Comparison of ENCODE assay signal across 18 cellular contexts in genomic region chr13:21149568-21149967, GRCh38. TPM values are rescaled to one million over a fixed set of nuclear protein-coding genes. Genes with fewer than 3 reads are reported as not detected.
DNase-seq lines count a peak whose midpoint lies in the region; ATAC-seq, FAIRE-seq and TF ChIP-seq lines count a peak whose summit lies in the region.
"Had no signal": no experiment of that assay in that cellular context is flagged by ENCODE, and none has a peak within 500 bp of the region (broad histone marks: within the 10 kb centered on the region; RNA-seq: fewer than 3 reads in every experiment).

No MANE protein-coding gene starts in this region.

- DNase-seq in HepG2 (ENCODE audit: low spot score) = no peak
- DNase-seq in right lobe of liver = no peak
- no peak for DNase-seq in chondrocyte (ENCODE audit: low spot score)
- no peak for DNase-seq in stimulated activated naive CD8-positive, alpha-beta T cell treated with anti-CD3 and anti-CD28 coated beads, Interleukin-15, amount 100 ng/mL, for 72 hours
- no peak for DNase-seq in GM19240 (ENCODE audit: insufficient read length, low spot score)
- no peak for DNase-seq in H9
- DNase-seq: DMS79; foreskin keratinocyte; MM.1S; naive thymus-derived CD8-positive, alpha-beta T cell; NCI-H226; RPMI8226; sigmoid colon had no signal

- no peak for TF ChIP-seq EP300 in HepG2 (IDR thresholded peaks at IDR 0.05; ENCODE audit: low read depth in 2 of 2, low read length in 2 of 2)
- no peak for TF ChIP-seq EP300 in HepG2 (CRISPR knock-in tag; IDR thresholded peaks at IDR 0.05; ENCODE audit: borderline replicate concordance)

- H4K5ac ChIP-seq in H9 (ENCODE audit: insufficient read length, low read depth, low read length) = no peak overlapping the region

- TF ChIP-seq POLR2A in HepG2 (IDR thresholded peaks at IDR 0.05; ENCODE audit: insufficient read depth in 1 of 2, low read depth in 2 of 2, low read length in 2 of 2) = no peak
- TF ChIP-seq POLR2A in right lobe of liver (IDR thresholded peaks at IDR 0.05) = no peak

- H3K23ac ChIP-seq in H9 (ENCODE audit: insufficient read length, low read depth, low read length) = no peak overlapping the region

- no peak overlapping the region for H2BK5ac ChIP-seq in H9 (ENCODE audit: insufficient read length, low read length)

- H3K4me2 ChIP-seq in HepG2 (ENCODE audit: low read depth, low read length) (no peak overlapping the region), Loucy (ENCODE audit: low read depth, low read length, poor library complexity, severe bottlenecking) (peak overlapping the region; percentile 11), H9 (ENCODE audit: insufficient read depth, insufficient read length, low read length) (no peak overlapping the region)

- H3K4me1 ChIP-seq in HepG2 (ENCODE audit: insufficient read depth, low read length) (peaks cover 19% of the 10 kb centered on the region), right lobe of liver (no peaks in the 10 kb centered on the region), Loucy (ENCODE audit: insufficient read depth, low read length, poor library complexity, severe bottlenecking) (peaks cover 10% of the 10 kb centered on the region), H9 (ENCODE audit: insufficient read depth, low read length) (peaks cover 3% of the 10 kb centered on the region; the same call in 1 of the 2 replicates)
- H3K4me1 ChIP-seq: ascending aorta, foreskin keratinocyte had no signal

- H3K79me2 ChIP-seq in HepG2 (ENCODE audit: insufficient read depth, low read length) = peaks cover 7% of the 10 kb centered on the region
- H3K79me2 ChIP-seq in Loucy (ENCODE audit: insufficient read depth, low read length) = peaks cover 24% of the 10 kb centered on the region
- no peaks in the 10 kb centered on the region; the same call in 1 of the 2 replicates for H3K79me2 ChIP-seq in H9 (ENCODE audit: insufficient read depth, low read length)

- no peak overlapping the region for H2BK12ac ChIP-seq in H9 (ENCODE audit: insufficient read length, low read depth, low read length)

- no peak overlapping the region for H4K8ac ChIP-seq in H9 (replicated peaks; ENCODE audit: insufficient read length, low read depth, low read length)

- TF ChIP-seq RAD21 in HepG2 (CRISPR knock-in tag; IDR thresholded peaks at IDR 0.05) = no peak

- H3K9ac ChIP-seq in HepG2 (ENCODE audit: insufficient read depth, low read depth, low read length) (no peak overlapping the region), Loucy (ENCODE audit: low read depth, low read length, poor library complexity, severe bottlenecking) (no peak overlapping the region), H9 (ENCODE audit: extremely low read depth, insufficient read length, low read length) (no peak overlapping the region)

- H3K9me3 ChIP-seq in HepG2 (ENCODE audit: low read length) (no peaks in the 10 kb centered on the region), right lobe of liver (no peaks in the 10 kb centered on the region), Loucy (ENCODE audit: insufficient read depth, low read depth, low read length) (no peaks in the 10 kb centered on the region), H9 (ENCODE audit: control insufficient read depth, low read depth, low read length) (no peaks in the 10 kb centered on the region)
- H3K9me3 ChIP-seq: ascending aorta, sigmoid colon had no signal

- H3K36me3 Mint-ChIP-seq in chondrocyte (ENCODE audit: low read depth) (peaks cover 8% of the 10 kb centered on the region), H9 (ENCODE audit: insufficient read depth in 1 of 3, low read depth in 3 of 3) (peaks cover 8 to 46% (median 28%) of the 10 kb centered on the region in 3 experiments; a peak in 6 of 7 replicates)

- peak overlapping the region; percentile 67 for H3K27ac Mint-ChIP-seq in chondrocyte (ENCODE audit: unreplicated experiment)
- no peak overlapping the region for H3K27ac Mint-ChIP-seq in stimulated activated naive CD8-positive, alpha-beta T cell treated with anti-CD3 and anti-CD28 coated beads, Interleukin-15, amount 100 ng/mL, for 72 hours
- H3K27ac Mint-ChIP-seq in H9 = no peak overlapping the region
- H3K27ac Mint-ChIP-seq: B cell had no signal

- WGBS in HepG2 (ENCODE audit: low lambda C conversion rate) = 91% methylated on average over 1 of the region's 1 CpG
- WGBS in right lobe of liver (ENCODE audit: insufficient coverage, low coverage, low lambda C conversion rate, missing lambda C conversion rate) = 56% methylated on average over 1 of the region's 1 CpG
- WGBS in H9 (ENCODE audit: extremely low coverage, insufficient read length, low lambda C conversion rate) = no CpG with 5 or more reads among the region's 1 CpG

- H3K4me3 Mint-ChIP-seq in chondrocyte (ENCODE audit: unreplicated experiment) = no peak overlapping the region
- H3K4me3 Mint-ChIP-seq in stimulated activated naive CD8-positive, alpha-beta T cell treated with anti-CD3 and anti-CD28 coated beads, Interleukin-15, amount 100 ng/mL, for 72 hours = no peak overlapping the region
- no peak overlapping the region for H3K4me3 Mint-ChIP-seq in H9
- H3K4me3 Mint-ChIP-seq: B cell; naive thymus-derived CD8-positive, alpha-beta T cell had no signal

- in situ Hi-C loops in HepG2 (cut with HindIII; ENCODE audit: extremely low pct_ligation_motif_present, low pct_unique_long_range_greater_than_20kb) = no loop called here

- H4K91ac ChIP-seq in H9 (ENCODE audit: insufficient read length, low read depth, low read length) = no peak overlapping the region

- peaks cover 3 to 22% of the 10 kb centered on the region in 2 experiments; a peak in 3 of 5 replicates for H3K36me3 ChIP-seq in HepG2 (replicated peaks in 1 of 2; ENCODE audit: control insufficient read depth in 1 of 2, insufficient read depth in 2 of 2, low read length in 2 of 2)
- H3K36me3 ChIP-seq in right lobe of liver = peaks cover 0 to 30% (median 8%) of the 10 kb centered on the region in 4 donors
- H3K36me3 ChIP-seq in Loucy (ENCODE audit: insufficient read depth, low read length) = peaks cover 28% of the 10 kb centered on the region

- H2AFZ ChIP-seq in HepG2 (ENCODE audit: low read length) = no peak overlapping the region
- H2AFZ ChIP-seq in Loucy (ENCODE audit: low read length) = no peak overlapping the region
- no peak overlapping the region for H2AFZ ChIP-seq in H9 (ENCODE audit: low read length)

- no peaks in the 10 kb centered on the region for H3K27me3 ChIP-seq in HepG2 (ENCODE audit: control insufficient read depth in 1 of 2, insufficient read depth in 2 of 2, low read length in 2 of 2)
- no peaks in the 10 kb centered on the region for H3K27me3 ChIP-seq in right lobe of liver
- no peaks in the 10 kb centered on the region for H3K27me3 ChIP-seq in Loucy (ENCODE audit: insufficient read depth, low read length, poor library complexity, severe bottlenecking)
- no peaks in the 10 kb centered on the region for H3K27me3 ChIP-seq in H9 (ENCODE audit: insufficient read depth, low read length)
- H3K27me3 ChIP-seq: ascending aorta, foreskin keratinocyte, sigmoid colon had no signal

- H2BK15ac ChIP-seq in H9 (ENCODE audit: low read depth, low read length) = no peak overlapping the region

- intact Hi-C loops in HepG2 (cut with micrococcal nuclease; ENCODE audit: unreplicated experiment) (no loop called here), right lobe of liver (cut with DNase I) (no loop called here)

- H3K14ac ChIP-seq in H9 (ENCODE audit: insufficient read depth, low read length) = no peak overlapping the region

- H3K9me2 ChIP-seq in Loucy (replicated peaks; ENCODE audit: low read depth, low read length) = no peaks in the 10 kb centered on the region

- no peak overlapping the region for H3T11ph ChIP-seq in H9 (ENCODE audit: low read length)

- POLR2A ChIA-PET in HepG2 (lab: Yijun Ruan, JAX) = no interaction called here

- H3K9me3 Mint-ChIP-seq in chondrocyte (ENCODE audit: low read depth) = no peaks in the 10 kb centered on the region
- H3K9me3 Mint-ChIP-seq in stimulated activated naive CD8-positive, alpha-beta T cell treated with anti-CD3 and anti-CD28 coated beads, Interleukin-15, amount 100 ng/mL, for 72 hours = no peaks in the 10 kb centered on the region
- H3K9me3 Mint-ChIP-seq in H9 = no peaks in the 10 kb centered on the region
- H3K9me3 Mint-ChIP-seq: naive thymus-derived CD8-positive, alpha-beta T cell had no signal

- no TSS peak for BruUV-seq in HepG2 (replicated peaks; lab: Mats Ljungman, UMichigan)

- no peak for TF ChIP-seq CTCF in HepG2 (CRISPR knock-in tag; IDR thresholded peaks at IDR 0.05)
- no peak for TF ChIP-seq CTCF in right lobe of liver (IDR thresholded peaks at IDR 0.05)
- TF ChIP-seq CTCF in Loucy (conservative IDR thresholded peaks at IDR 0.05; ENCODE audit: low read length) = no peak
- TF ChIP-seq CTCF in chondrocyte (IDR thresholded peaks at IDR 0.05) = no peak
- TF ChIP-seq CTCF in H9 (conservative IDR thresholded peaks at IDR 0.05) = no peak

- H3K4me1 Mint-ChIP-seq in chondrocyte (ENCODE audit: low read depth) (peaks cover 20% of the 10 kb centered on the region), H9 (peaks cover 23 to 32% of the 10 kb centered on the region in 2 experiments)
- H3K4me1 Mint-ChIP-seq in stimulated activated naive CD8-positive, alpha-beta T cell treated with anti-CD3 and anti-CD28 coated beads, Interleukin-15, amount 100 ng/mL, for 72 hours = peaks cover 18% of the 10 kb centered on the region

- no peak overlapping the region for H2BK20ac ChIP-seq in H9 (ENCODE audit: low read depth, low read length, poor library complexity, severe bottlenecking)

- H2AK5ac ChIP-seq in H9 (ENCODE audit: insufficient read length, low read length) = no peak overlapping the region

- no peak overlapping the region for H2BK120ac ChIP-seq in H9 (ENCODE audit: low read depth, low read length, poor library complexity, severe bottlenecking)

- H3K23me2 ChIP-seq in H9 (ENCODE audit: insufficient read length, low read depth, low read length, poor library complexity, severe bottlenecking) = no peaks in the 10 kb centered on the region

- FAIRE-seq in HepG2 (lab: Jason Lieb, UNC) = no peak
- FAIRE-seq: keratinocyte had no signal

- no peak overlapping the region for H3K4ac ChIP-seq in H9 (ENCODE audit: low read depth, low read length)

- H3K4me3 ChIP-seq in HepG2 (replicated peaks in 1 of 3; ENCODE audit: insufficient read depth in 1 of 3, low read depth in 2 of 3, low read length in 3 of 3) = no peak overlapping the region
- H3K4me3 ChIP-seq in right lobe of liver = no peak overlapping the region
- H3K4me3 ChIP-seq in Loucy (ENCODE audit: low read length, poor library complexity, severe bottlenecking) = no peak overlapping the region
- H3K4me3 ChIP-seq: ascending aorta, sigmoid colon had no signal

- H4K20me1 ChIP-seq in HepG2 (ENCODE audit: insufficient read depth, low read length) (peaks cover 4% of the 10 kb centered on the region), Loucy (ENCODE audit: insufficient read depth, low read length, poor library complexity, severe bottlenecking) (peaks cover 22% of the 10 kb centered on the region), H9 (ENCODE audit: control insufficient read depth, insufficient read depth, insufficient read length) (no peaks in the 10 kb centered on the region)

- no peak overlapping the region for H3K56ac ChIP-seq in H9 (ENCODE audit: insufficient read length, low read depth, low read length)

- CTCF ChIA-PET in HepG2 (lab: Yijun Ruan, JAX; ENCODE audit: low intra/inter-chr PET ratio, low total read pairs) = no interaction called here

- peak; percentile 33; the same call in 2 of the 3 replicates for ATAC-seq in HepG2
- no peak for ATAC-seq in right lobe of liver
- ATAC-seq in stimulated activated naive CD8-positive, alpha-beta T cell treated with anti-CD3 and anti-CD28 coated beads, Interleukin-15, amount 100 ng/mL, for 72 hours = peak; percentile 64
- no peak for ATAC-seq in HG02571 (IDR thresholded peaks at IDR 0.05; ENCODE audit: unreplicated experiment)
- ATAC-seq: foreskin keratinocyte had no signal

- no peak overlapping the region for H3K18ac ChIP-seq in H9 (ENCODE audit: insufficient read length, low read depth, low read length)

- H3F3A ChIP-seq in Loucy (ENCODE audit: low read depth) = no peaks in the 10 kb centered on the region

- H3K27ac ChIP-seq in HepG2 (ENCODE audit: extremely low read length, insufficient read depth, low read length) (no peak overlapping the region), right lobe of liver (no peak overlapping the region), H9 (ENCODE audit: insufficient read length, low read depth, low read length) (no peak overlapping the region)
- H3K27ac ChIP-seq: ascending aorta, foreskin keratinocyte, sigmoid colon had no signal

- H3K79me1 ChIP-seq in H9 (ENCODE audit: insufficient read depth, low read depth, low read length, poor library complexity, severe bottlenecking) = no peaks in the 10 kb centered on the region

- no peaks in the 10 kb centered on the region for H3K27me3 Mint-ChIP-seq in chondrocyte (ENCODE audit: low read depth)
- H3K27me3 Mint-ChIP-seq in stimulated activated naive CD8-positive, alpha-beta T cell treated with anti-CD3 and anti-CD28 coated beads, Interleukin-15, amount 100 ng/mL, for 72 hours = no peaks in the 10 kb centered on the region
- H3K27me3 Mint-ChIP-seq in H9 (ENCODE audit: low read depth) = no peaks in the 10 kb centered on the region
- H3K27me3 Mint-ChIP-seq: B cell; naive thymus-derived CD8-positive, alpha-beta T cell had no signal

RNA-seq across cellular contexts. Expression of gene SAP18, which starts 9.6 kb away (rescaled TPM):
- total RNA-seq in HepG2 (2016; rRNA removed; fragmentation: Illumina TruSeq; extraction: Trizol) (173 and 251 TPM in 2 replicates), right lobe of liver (100 to 1,000 TPM in 3 of 6 experiments, 10 to 100 TPM in 3; 33.1 to 119 (median 95.6) TPM), chondrocyte (172 to 216 TPM (median 176 TPM) in 3 replicates), H9 (2021) (393 and 435 TPM in 2 replicates)
- total RNA-seq in HepG2 (2016; cell fraction: cytosol; rRNA removed; fragmentation: Illumina TruSeq; extraction: Trizol; ENCODE audit: low read depth) = 49.2 and 61.1 TPM in 2 replicates
- 172 and 283 TPM in 2 replicates for total RNA-seq in HepG2 (2016; cell fraction: insoluble cytoplasmic fraction; rRNA removed; fragmentation: Illumina TruSeq; extraction: Trizol)
- total RNA-seq in HepG2 (2016; cell fraction: membrane; rRNA removed; fragmentation: Illumina TruSeq; extraction: Trizol) = 49.8 and 50.3 TPM in 2 replicates
- total RNA-seq in HepG2 (2016; cell fraction: nucleus; rRNA removed; fragmentation: Illumina TruSeq; extraction: Trizol) = 53.8 and 59.6 TPM in 2 replicates
- 51.8 and 70.6 TPM in 2 replicates for polyA plus RNA-seq in HepG2 (2011; rRNA removed)
- polyA plus RNA-seq in HepG2 (2011; cell fraction: cytosol; rRNA removed) = 19.5 and 28.1 TPM in 2 replicates
- 8.5 and 14.1 TPM in 2 replicates for polyA plus RNA-seq in HepG2 (2011; cell fraction: nucleus; rRNA removed)
- polyA plus RNA-seq in HepG2 (2012) = 141 and 173 TPM in 2 replicates
- 63.3 and 66.1 TPM in 2 replicates for polyA plus RNA-seq in HepG2 (2016; cell fraction: cytosol; fragmentation: Illumina TruSeq; extraction: Trizol; ENCODE audit: low read depth)
- polyA plus RNA-seq in HepG2 (2016; cell fraction: insoluble cytoplasmic fraction; fragmentation: Illumina TruSeq; extraction: Trizol; ENCODE audit: low read depth) = 371 and 383 TPM in 2 replicates
- 53.3 and 57.7 TPM in 2 replicates for polyA plus RNA-seq in HepG2 (2016; cell fraction: membrane; fragmentation: Illumina TruSeq; extraction: Trizol; ENCODE audit: low read depth)
- 143 and 153 TPM in 2 replicates for polyA plus RNA-seq in HepG2 (2016; cell fraction: nucleus; fragmentation: Illumina TruSeq; extraction: Trizol; ENCODE audit: insufficient read depth, low read depth)
- polyA minus RNA-seq in HepG2 (2011; rRNA and poly(A)+ RNA removed; ENCODE audit: low replicate concordance) = 3.5 and 5.1 TPM in 2 replicates
- 6.9 and 13.9 TPM in 2 replicates for polyA minus RNA-seq in HepG2 (2011; cell fraction: cytosol; rRNA and poly(A)+ RNA removed)
- polyA minus RNA-seq in HepG2 (2011; cell fraction: nucleus; rRNA and poly(A)+ RNA removed) = 35.3 and 41.3 TPM in 2 replicates

RNA-seq across cellular contexts. Expression of gene SKA3, which starts 26.8 kb away (rescaled TPM):
- 10.8 and 15.2 TPM in 2 replicates for total RNA-seq in HepG2 (2016; rRNA removed; fragmentation: Illumina TruSeq; extraction: Trizol)
- total RNA-seq in HepG2 (2016; cell fraction: cytosol; rRNA removed; fragmentation: Illumina TruSeq; extraction: Trizol; ENCODE audit: low read depth) = 32.3 and 33.6 TPM in 2 replicates
- total RNA-seq in HepG2 (2016; cell fraction: insoluble cytoplasmic fraction; rRNA removed; fragmentation: Illumina TruSeq; extraction: Trizol) = 10.7 and 15.4 TPM in 2 replicates
- 15.1 and 15.7 TPM in 2 replicates for total RNA-seq in HepG2 (2016; cell fraction: membrane; rRNA removed; fragmentation: Illumina TruSeq; extraction: Trizol)
- total RNA-seq in HepG2 (2016; cell fraction: nucleus; rRNA removed; fragmentation: Illumina TruSeq; extraction: Trizol) = 7.0 and 8.7 TPM in 2 replicates
- polyA plus RNA-seq in HepG2 (2011; rRNA removed) = 3.5 and 7.2 TPM in 2 replicates
- 3.3 and 3.7 TPM in 2 replicates for polyA plus RNA-seq in HepG2 (2011; cell fraction: cytosol; rRNA removed)
- polyA plus RNA-seq in HepG2 (2011; cell fraction: nucleus; rRNA removed) = 2.4 and 2.6 TPM in 2 replicates
- 2.8 and 6.8 TPM in 2 replicates for polyA plus RNA-seq in HepG2 (2012)
- 5.2 and 8.0 TPM in 2 replicates for polyA plus RNA-seq in HepG2 (2016; cell fraction: cytosol; fragmentation: Illumina TruSeq; extraction: Trizol; ENCODE audit: low read depth)
- 28.3 and 32.2 TPM in 2 replicates for polyA plus RNA-seq in HepG2 (2016; cell fraction: insoluble cytoplasmic fraction; fragmentation: Illumina TruSeq; extraction: Trizol; ENCODE audit: low read depth)
- 11.8 and 12.9 TPM in 2 replicates for polyA plus RNA-seq in HepG2 (2016; cell fraction: membrane; fragmentation: Illumina TruSeq; extraction: Trizol; ENCODE audit: low read depth)
- polyA plus RNA-seq in HepG2 (2016; cell fraction: nucleus; fragmentation: Illumina TruSeq; extraction: Trizol; ENCODE audit: insufficient read depth, low read depth) = 20.6 and 22.8 TPM in 2 replicates
- 3.8 and 12.1 TPM in 2 replicates for polyA minus RNA-seq in HepG2 (2011; rRNA and poly(A)+ RNA removed; ENCODE audit: low replicate concordance)
- polyA minus RNA-seq in HepG2 (2011; cell fraction: cytosol; rRNA and poly(A)+ RNA removed) = 5.1 and 6.2 TPM in 2 replicates
- polyA minus RNA-seq in HepG2 (2011; cell fraction: nucleus; rRNA and poly(A)+ RNA removed) = 6.5 and 6.8 TPM in 2 replicates
- 1 to 10 TPM in 2 of 6 experiments, under 1 TPM in 4; 0.18 to 2.4 (median 0.75) TPM for total RNA-seq in right lobe of liver
- total RNA-seq in chondrocyte = 3.1 to 4.7 TPM (median 4.2 TPM) in 3 replicates
- total RNA-seq in H9 (2021) = 59.3 and 61.8 TPM in 2 replicates
- total RNA-seq: ascending aorta had no signal

RNA-seq across cellular contexts. Expression of gene MRPL57, which starts 26.9 kb away (rescaled TPM):
- total RNA-seq in HepG2 (2016; rRNA removed; fragmentation: Illumina TruSeq; extraction: Trizol) (35.2 and 36.7 TPM in 2 replicates), right lobe of liver (10 to 100 TPM; 10.6 to 38.7 (median 13.6) TPM), chondrocyte (10.9 to 13.9 TPM (median 11.4 TPM) in 3 replicates), H9 (2021) (31.3 and 33.2 TPM in 2 replicates)
- total RNA-seq in HepG2 (2016; cell fraction: cytosol; rRNA removed; fragmentation: Illumina TruSeq; extraction: Trizol; ENCODE audit: low read depth) = 24.1 and 31.0 TPM in 2 replicates
- 34.7 and 38.6 TPM in 2 replicates for total RNA-seq in HepG2 (2016; cell fraction: insoluble cytoplasmic fraction; rRNA removed; fragmentation: Illumina TruSeq; extraction: Trizol)
- total RNA-seq in HepG2 (2016; cell fraction: membrane; rRNA removed; fragmentation: Illumina TruSeq; extraction: Trizol) = 29.6 and 35.7 TPM in 2 replicates
- 15.9 and 17.6 TPM in 2 replicates for total RNA-seq in HepG2 (2016; cell fraction: nucleus; rRNA removed; fragmentation: Illumina TruSeq; extraction: Trizol)
- 19.5 and 20.7 TPM in 2 replicates for polyA plus RNA-seq in HepG2 (2011; rRNA removed)
- polyA plus RNA-seq in HepG2 (2011; cell fraction: cytosol; rRNA removed) = 14.4 and 14.5 TPM in 2 replicates
- polyA plus RNA-seq in HepG2 (2011; cell fraction: nucleus; rRNA removed) = 8.1 and 8.4 TPM in 2 replicates
- 15.7 and 17.3 TPM in 2 replicates for polyA plus RNA-seq in HepG2 (2012)
- 22.3 and 31.7 TPM in 2 replicates for polyA plus RNA-seq in HepG2 (2016; cell fraction: cytosol; fragmentation: Illumina TruSeq; extraction: Trizol; ENCODE audit: low read depth)
- 37.6 and 39.8 TPM in 2 replicates for polyA plus RNA-seq in HepG2 (2016; cell fraction: insoluble cytoplasmic fraction; fragmentation: Illumina TruSeq; extraction: Trizol; ENCODE audit: low read depth)
- 25.6 and 30.0 TPM in 2 replicates for polyA plus RNA-seq in HepG2 (2016; cell fraction: membrane; fragmentation: Illumina TruSeq; extraction: Trizol; ENCODE audit: low read depth)
- 23.6 and 24.3 TPM in 2 replicates for polyA plus RNA-seq in HepG2 (2016; cell fraction: nucleus; fragmentation: Illumina TruSeq; extraction: Trizol; ENCODE audit: insufficient read depth, low read depth)
- polyA minus RNA-seq in HepG2 (2011; rRNA and poly(A)+ RNA removed; ENCODE audit: low replicate concordance) = 5.5 and 12.7 TPM in 2 replicates
- 5.7 and 9.1 TPM in 2 replicates for polyA minus RNA-seq in HepG2 (2011; cell fraction: cytosol; rRNA and poly(A)+ RNA removed)
- 4.7 and 5.8 TPM in 2 replicates for polyA minus RNA-seq in HepG2 (2011; cell fraction: nucleus; rRNA and poly(A)+ RNA removed)

Comparison
In these comparisons a context has a peak if more than half of its experiments do, and no peak if none do; other contexts are left out.
1. ATAC-seq: peak in HepG2 (single experiment) and stimulated activated naive CD8-positive, alpha-beta T cell treated with anti-CD3 and anti-CD28 coated beads, Interleukin-15, amount 100 ng/mL, for 72 hours (single experiment); none in right lobe of liver (0 of 4) and HG02571 (single experiment).